ENCODE assay signal across 13 cellular contexts in the genomic region with DNA sequence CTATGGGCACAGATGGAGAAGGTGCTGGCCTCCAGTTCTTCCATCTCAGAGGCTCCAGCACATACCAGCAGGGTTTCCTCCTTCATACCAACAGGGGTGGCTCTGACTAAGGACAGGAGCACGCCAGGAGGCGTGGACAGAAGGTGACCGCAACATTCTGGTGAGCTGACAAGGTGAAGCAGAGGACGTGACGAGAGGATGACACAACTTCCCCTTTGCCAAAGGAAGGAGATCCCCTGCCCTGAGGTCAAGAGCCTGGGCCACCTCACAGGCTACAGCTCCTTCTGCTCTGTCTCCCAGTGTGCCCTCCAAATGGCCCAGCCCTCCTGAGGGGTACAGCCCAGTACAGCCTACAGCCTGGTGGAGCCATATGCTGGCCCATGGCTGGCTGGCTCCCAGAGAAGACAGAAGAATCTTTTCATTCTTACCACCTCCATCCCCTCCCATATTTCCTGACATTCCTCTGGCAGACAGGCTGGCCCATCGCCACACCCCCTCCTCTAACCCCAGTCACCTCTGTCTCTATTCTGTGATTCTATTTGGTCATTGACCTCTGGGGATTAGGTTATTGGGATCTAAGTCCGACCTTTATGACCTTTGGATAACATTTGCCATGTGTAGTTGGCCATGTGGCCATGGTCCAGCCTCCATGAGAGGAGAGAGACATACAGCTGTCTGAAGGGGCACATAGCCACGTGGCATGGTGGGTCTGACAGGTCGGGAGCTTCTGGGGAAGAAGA. TPM values are rescaled to one million over a fixed set of nuclear protein-coding genes. Genes with fewer than 3 reads are reported as not detected.
A peak's percentile ranks its signal among the peaks of the same experiment; 100 is the strongest.
DNase-seq lines count a peak whose midpoint lies in the region; ATAC-seq and TF ChIP-seq lines count a peak whose summit lies in the region.
"Had no signal": no experiment of that assay in that cellular context is flagged by ENCODE, and none has a peak within 500 bp of the region (broad histone marks: within the 10 kb centered on the region; RNA-seq: fewer than 3 reads in every experiment).

No MANE protein-coding gene starts in this region.

- no peaks in the 10 kb centered on the region for H3K79me2 ChIP-seq in OCI-LY3 (ENCODE audit: low read length)

- TF ChIP-seq CTCF in GM20000 (IDR thresholded peaks at IDR 0.05; ENCODE audit: extremely low read depth, missing control alignments) (no peak), OCI-LY3 (IDR thresholded peaks at IDR 0.05; ENCODE audit: low read depth, low read length) (no peak), osteocyte (IDR thresholded peaks at IDR 0.05) (no peak)

- H3K27ac ChIP-seq in OCI-LY3 (ENCODE audit: low read length), result no peak overlapping the region
- H3K27ac ChIP-seq: BLaER1 had no signal

- H3K9me3 Mint-ChIP-seq in osteocyte (ENCODE audit: unreplicated experiment), result no peaks in the 10 kb centered on the region
- H3K9me3 Mint-ChIP-seq: activated T-cell treated with anti-CD3 and anti-CD28 coated beads, Interleukin-2, amount 50 U/mL, for 4 hours; T-helper 2 cell treated with Interferon-gamma antibody and Interleukin-4, amounts not matched to agents 5 μg/mL and 100 μg/mL, for 36 hours had no signal

- H3K27ac Mint-ChIP-seq in osteocyte (ENCODE audit: unreplicated experiment), result no peak overlapping the region
- H3K27ac Mint-ChIP-seq: T-helper 2 cell treated with Interferon-gamma antibody and Interleukin-4, amounts not matched to agents 5 μg/mL and 100 μg/mL, for 36 hours had no signal

- DNase-seq in AG08395 (ENCODE audit: low spot score), result peak; percentile 38
- peak; percentile 48 for DNase-seq in GM20000 (ENCODE audit: low spot score)
- no peak for DNase-seq in stimulated activated naive CD8-positive, alpha-beta T cell treated with anti-CD3 and anti-CD28 coated beads, Interleukin-15, Interleukin-2, amounts not matched to agents 100 U/mL and 50 U/mL, for 24 hours
- no peak for DNase-seq in NCI-H748 (lab: John Stamatoyannopoulos, UW; ENCODE audit: unreplicated experiment)
- no peak for DNase-seq in osteocyte (ENCODE audit: extremely low spot score, unreplicated experiment)
- no peak for DNase-seq in G401 (ENCODE audit: low spot score)
- DNase-seq: activated T-cell treated with anti-CD3 and anti-CD28 coated beads, Interleukin-2, amount 50 U/mL, for 4 hours; IMR-90 had no signal

- no peaks in the 10 kb centered on the region for H3K9me3 ChIP-seq in OCI-LY3 (ENCODE audit: insufficient read depth, low read length)
- H3K9me3 ChIP-seq: BLaER1 had no signal

- H3K27me3 Mint-ChIP-seq in osteocyte (ENCODE audit: unreplicated experiment), result peaks cover 27% of the 10 kb centered on the region

- peaks cover 57% of the 10 kb centered on the region for H3K4me1 ChIP-seq in OCI-LY3 (ENCODE audit: low read length)

- no peaks in the 10 kb centered on the region for H4K20me1 ChIP-seq in OCI-LY3 (ENCODE audit: insufficient read depth, low read length)
- H4K20me1 ChIP-seq: BLaER1 had no signal

- no peak overlapping the region for H3K4me3 Mint-ChIP-seq in osteocyte (ENCODE audit: unreplicated experiment)
- H3K4me3 Mint-ChIP-seq: activated T-cell treated with anti-CD3 and anti-CD28 coated beads, Interleukin-2, amount 50 U/mL, for 4 hours; T-helper 2 cell treated with Interferon-gamma antibody and Interleukin-4, amounts not matched to agents 5 μg/mL and 100 μg/mL, for 36 hours had no signal

- H2AFZ ChIP-seq in OCI-LY3 (ENCODE audit: low read depth, low read length), result peak overlapping the region; percentile 32; the same call in 1 of the 2 replicates

- peaks cover 17% of the 10 kb centered on the region for H3K4me1 Mint-ChIP-seq in osteocyte (ENCODE audit: unreplicated experiment)

- no peaks in the 10 kb centered on the region for H3K36me3 Mint-ChIP-seq in osteocyte (ENCODE audit: unreplicated experiment)

- no peak overlapping the region for H3K9ac ChIP-seq in OCI-LY3 (ENCODE audit: low read length)
- H3K9ac ChIP-seq: BLaER1 had no signal

- no peak overlapping the region for H3K4me3 ChIP-seq in OCI-LY3 (ENCODE audit: low read length)
- H3K4me3 ChIP-seq: BLaER1 had no signal

- H3K27me3 ChIP-seq in OCI-LY3 (ENCODE audit: low read depth, low read length), result no peaks in the 10 kb centered on the region; the same call in 1 of the 2 replicates
- H3K27me3 ChIP-seq: BLaER1 had no signal

- peak overlapping the region; percentile 25 for H3K4me2 ChIP-seq in OCI-LY3 (ENCODE audit: low read length)
- H3K4me2 ChIP-seq: BLaER1 had no signal

- ATAC-seq in esophagus mucosa, result peak; percentile 31
- ATAC-seq in stimulated activated naive CD8-positive, alpha-beta T cell treated with anti-CD3 and anti-CD28 coated beads, Interleukin-15, Interleukin-2, amounts not matched to agents 100 U/mL and 50 U/mL, for 24 hours, result no peak

- no peaks in the 10 kb centered on the region for H3K36me3 ChIP-seq in OCI-LY3 (replicated peaks; ENCODE audit: low read depth, low read length)
- H3K36me3 ChIP-seq: BLaER1 had no signal

- in situ Hi-C loops in G401 (cut with HindIII; ENCODE audit: low sequenced_read_pairs), result no loop called here

RNA-seq across cellular contexts. Expression of a gene that starts 5.1 kb away (rescaled TPM):
- total RNA-seq in esophagus mucosa, result 76.7 TPM
- total RNA-seq in osteocyte, result 2.6 and 4.1 TPM in 2 replicates
- total RNA-seq in G401 (2014; rRNA removed; shearing (Covaris generic)), result not detected in 2 replicates

RNA-seq across cellular contexts. Expression of a gene that starts 17.9 kb away (rescaled TPM):
- total RNA-seq in esophagus mucosa (2.3 TPM), osteocyte (0.40 TPM in 1 of 2 replicates, not detected in the other)
- total RNA-seq in G401 (2014; rRNA removed; shearing (Covaris generic)), result not detected in 2 replicates

RNA-seq across cellular contexts. Expression of a gene that starts 47.3 kb away (rescaled TPM):
- total RNA-seq in esophagus mucosa (0.36 TPM), osteocyte (not detected in 2 replicates)
- not detected in 2 replicates for total RNA-seq in G401 (2014; rRNA removed; shearing (Covaris generic))
- total RNA-seq: cerebellum had no signal

Comparison
In these comparisons a context has a peak if more than half of its experiments do, and no peak if none do; other contexts are left out.
1. DNase-seq: peak in AG08395 (single experiment) and GM20000 (single experiment); none in stimulated activated naive CD8-positive, alpha-beta T cell treated with anti-CD3 and anti-CD28 coated beads, Interleukin-15, Interleukin-2, amounts not matched to agents 100 U/mL and 50 U/mL, for 24 hours (single experiment), NCI-H748 (single experiment), osteocyte (single experiment) and G401 (single experiment).
2. RNA of a gene that starts 5.1 kb away (total RNA-seq): 76.7 TPM in esophagus mucosa (single experiment); 2.6 to 4.1 TPM in osteocyte and not detected in G401; every median in the first group is over 10 times any median in the second.